Comparison of ENCODE assay signal across 8 cellular contexts in the genomic region with DNA sequence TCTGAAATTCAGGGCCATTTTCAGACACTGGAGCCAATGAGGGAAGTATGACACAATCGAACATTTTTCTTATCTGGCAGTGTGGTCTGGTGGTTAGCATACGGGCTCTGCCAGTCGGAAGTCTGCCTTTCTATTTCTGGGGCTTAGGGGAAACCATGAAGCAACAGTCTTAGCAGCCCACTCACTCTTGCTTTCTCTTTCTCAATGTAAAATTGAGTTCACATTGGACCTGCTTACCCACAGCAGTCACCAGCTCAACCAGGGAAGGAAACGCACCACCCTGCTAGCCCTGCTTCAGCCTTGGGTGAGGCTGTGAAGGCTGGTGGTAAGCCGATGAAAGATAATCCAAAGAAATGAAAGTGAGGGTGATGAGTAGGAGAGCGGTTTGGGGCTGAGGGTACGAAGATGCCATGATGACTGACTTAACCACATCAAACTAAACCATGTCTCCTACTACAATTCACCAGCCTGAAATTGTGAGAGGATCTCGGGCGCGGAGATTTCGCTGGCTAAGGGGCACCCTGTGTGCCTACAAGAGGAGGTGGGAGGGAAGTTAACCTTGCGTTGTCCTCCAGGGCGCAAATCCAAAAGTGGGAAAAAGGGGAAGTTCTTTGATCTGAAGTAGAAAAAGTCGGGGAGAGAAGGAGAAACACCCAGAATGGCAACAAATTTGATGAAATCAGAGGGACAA. TPM values are rescaled to one million over a fixed set of nuclear protein-coding genes. Genes with fewer than 3 reads are reported as not detected.
DNase-seq lines count a peak whose midpoint lies in the region; ATAC-seq and TF ChIP-seq lines count a peak whose summit lies in the region.

No MANE protein-coding gene starts in this region.

- H3K4me1 ChIP-seq in breast epithelium (peaks cover 0 to 1% of the 10 kb centered on the region in 2 donors), mammary epithelial cell (ENCODE audit: insufficient read depth, low read length) (peaks cover 21% of the 10 kb centered on the region), gastroesophageal sphincter (peaks cover 0 to 17% (median 3%) of the 10 kb centered on the region in 3 donors)

- H3K36me3 ChIP-seq in breast epithelium (no peaks in the 10 kb centered on the region), mammary epithelial cell (ENCODE audit: insufficient read depth, low read length) (no peaks in the 10 kb centered on the region), gastroesophageal sphincter (no peaks in the 10 kb centered on the region)

- no peak overlapping the region for H3K4me2 ChIP-seq in mammary epithelial cell (ENCODE audit: insufficient read depth, low read depth, low read length)

- H3K27ac Mint-ChIP-seq in activated CD4-positive, alpha-beta T cell treated with anti-CD3 and anti-CD28 coated beads, Interleukin-2, amount 10 ng/mL, durations not matched to agents 7 days and 5 days: peak overlapping the region; percentile 38

- no TSS peak for BruUV-seq in mammary epithelial cell (replicated peaks; lab: Mats Ljungman, UMichigan)

- ATAC-seq in HG03520 (IDR thresholded peaks at IDR 0.05; ENCODE audit: unreplicated experiment): peak; percentile 86
- peak; percentile 36 for ATAC-seq in gastroesophageal sphincter

- intact Hi-C loops in breast epithelium (cut with DNase I; ENCODE audit: low total_unique reads) (no loop called here), mammary epithelial cell (cut with micrococcal nuclease) (no loop called here)

- TF ChIP-seq EP300 in gastroesophageal sphincter (IDR thresholded peaks at IDR 0.05): no peak

- peaks cover 3% of the 10 kb centered on the region for H3K9me3 Mint-ChIP-seq in activated CD4-positive, alpha-beta T cell treated with anti-CD3 and anti-CD28 coated beads, Interleukin-2, amount 10 ng/mL, durations not matched to agents 7 days and 5 days

- peak overlapping the region in 2 of 3 donors; percentile 4 to 22 for H3K4me3 ChIP-seq in breast epithelium
- no peak overlapping the region for H3K4me3 ChIP-seq in mammary epithelial cell (replicated peaks in 1 of 3; ENCODE audit: insufficient read depth in 1 of 3, low read depth in 2 of 3, low read length in 3 of 3)
- H3K4me3 ChIP-seq in gastroesophageal sphincter: no peak overlapping the region

- dilution Hi-C loops in mammary epithelial cell (cut with HindIII; ENCODE audit: low sequenced_read_pairs): loop anchor here (5.0 kb wide), 1 partner anchor 93 kb away; no protein-coding TSS in a partner anchor

- peaks cover 73% of the 10 kb centered on the region for H3K27me3 Mint-ChIP-seq in activated CD4-positive, alpha-beta T cell treated with anti-CD3 and anti-CD28 coated beads, Interleukin-2, amount 10 ng/mL, durations not matched to agents 7 days and 5 days

- H3K9me3 ChIP-seq in breast epithelium (no peaks in the 10 kb centered on the region), mammary epithelial cell (replicated peaks; ENCODE audit: insufficient read depth, low read length) (no peaks in the 10 kb centered on the region), gastroesophageal sphincter (no peaks in the 10 kb centered on the region)

- peak overlapping the region; percentile 2 for H3K4me3 Mint-ChIP-seq in activated CD4-positive, alpha-beta T cell treated with anti-CD3 and anti-CD28 coated beads, Interleukin-2, amount 10 ng/mL, durations not matched to agents 7 days and 5 days

- peaks cover 31% of the 10 kb centered on the region for H3K4me1 Mint-ChIP-seq in activated CD4-positive, alpha-beta T cell treated with anti-CD3 and anti-CD28 coated beads, Interleukin-2, amount 10 ng/mL, durations not matched to agents 7 days and 5 days

- peaks cover 2% of the 10 kb centered on the region for H3K36me3 Mint-ChIP-seq in activated CD4-positive, alpha-beta T cell treated with anti-CD3 and anti-CD28 coated beads, Interleukin-2, amount 10 ng/mL, durations not matched to agents 7 days and 5 days (ENCODE audit: low read depth)

- H3K27ac ChIP-seq in breast epithelium: no peak overlapping the region
- H3K27ac ChIP-seq in mammary epithelial cell (ENCODE audit: insufficient read depth, low read depth, low read length): no peak overlapping the region
- peak overlapping the region in 1 of 4 donors; percentile 7 for H3K27ac ChIP-seq in gastroesophageal sphincter

- H2AFZ ChIP-seq in mammary epithelial cell (ENCODE audit: low read depth, low read length): no peak overlapping the region

- H3K9ac ChIP-seq in mammary epithelial cell (ENCODE audit: insufficient read depth, low read length): no peak overlapping the region

- DNase-seq in breast epithelium (ENCODE audit: low spot score in 2 of 2) (no peak), mammary epithelial cell (no peak), ureter (ENCODE audit: low spot score) (no peak), HuH-7 (ENCODE audit: low spot score) (no peak)
- peak; percentile 76 for DNase-seq in activated CD4-positive, alpha-beta T cell treated with anti-CD3 and anti-CD28 coated beads, Interleukin-2, amount 10 ng/mL, durations not matched to agents 7 days and 5 days
- DNase-seq in stimulated activated CD8-positive, alpha-beta memory T cell treated with anti-CD3 and anti-CD28 coated beads, Interleukin-2, amount 100 ng/mL, for 48 hours (ENCODE audit: low read depth in 2 of 2): peak; percentile 55 to 64

- H3K79me2 ChIP-seq in mammary epithelial cell (ENCODE audit: insufficient read depth, low read length): no peaks in the 10 kb centered on the region

- H3K27me3 ChIP-seq in breast epithelium (no peaks in the 10 kb centered on the region), mammary epithelial cell (ENCODE audit: insufficient read depth, low read length) (no peaks in the 10 kb centered on the region), gastroesophageal sphincter (no peaks in the 10 kb centered on the region)

- 91% methylated on average over 14 of the region's 14 CpGs for WGBS in mammary epithelial cell (ENCODE audit: low coverage, missing lambda C conversion rate)
- WGBS in gastroesophageal sphincter (ENCODE audit: low coverage in 1 of 2), 2 donors: 80 to 84% methylated on average over 9 to 13 of the region's 14 CpGs

- TF ChIP-seq POLR2A in breast epithelium (IDR thresholded peaks at IDR 0.05): no peak
- TF ChIP-seq POLR2A in gastroesophageal sphincter (IDR thresholded peaks at IDR 0.05): no peak

- in situ Hi-C loops in mammary epithelial cell (cut with MboI; ENCODE audit: low sequenced_read_pairs in 2 of 2): no loop called here

- H4K20me1 ChIP-seq in mammary epithelial cell (ENCODE audit: insufficient read depth, low read length): no peaks in the 10 kb centered on the region

- no peak for TF ChIP-seq CTCF in breast epithelium (IDR thresholded peaks at IDR 0.05)
- no peak for TF ChIP-seq CTCF in mammary epithelial cell (conservative IDR thresholded peaks at IDR 0.05 in 1 of 2, IDR thresholded peaks at IDR 0.05 in 1 of 2; ENCODE audit: extremely low read depth in 1 of 2, insufficient read depth in 1 of 2, low read depth in 1 of 2, low read length in 2 of 2)
- no peak for TF ChIP-seq CTCF in gastroesophageal sphincter (IDR thresholded peaks at IDR 0.05)

- CTCF ChIA-PET in mammary epithelial cell (lab: Charles Lee; ENCODE audit: low non-redundant PET): no interaction called here
- CTCF ChIA-PET in activated CD4-positive, alpha-beta T cell treated with anti-CD3 and anti-CD28 coated beads, Interleukin-2, amount 10 ng/mL, durations not matched to agents 7 days and 5 days (lab: Charles Lee): interaction anchor here (0.6 kb wide), 1 partner anchor 144 kb away, joined by 3 read pairs; no protein-coding TSS in a partner anchor

- POLR2A ChIA-PET in activated CD4-positive, alpha-beta T cell treated with anti-CD3 and anti-CD28 coated beads, Interleukin-2, amount 10 ng/mL, durations not matched to agents 7 days and 5 days (lab: Charles Lee): no interaction called here

RNA-seq across cellular contexts. Expression of a gene that starts 2.0 kb away (rescaled TPM):
- total RNA-seq in breast epithelium (10 to 100 TPM; 19.5 to 21.9 (median 20.0) TPM), mammary epithelial cell (1 to 10 TPM in 1 of 2 donors, under 1 TPM in 1; 0.50 to 1.8 TPM), gastroesophageal sphincter (10 to 100 TPM in 2 of 4 donors, 1 to 10 TPM in 2; 7.0 to 24.2 (median 14.8) TPM), ureter (14.0 TPM)
- 0.67 TPM for polyA plus RNA-seq in mammary epithelial cell
- not detected for polyA minus RNA-seq in mammary epithelial cell
- total RNA-seq in activated CD4-positive, alpha-beta T cell treated with anti-CD3 and anti-CD28 coated beads, Interleukin-2, amount 10 ng/mL, durations not matched to agents 7 days and 5 days: not detected

Comparison
In these comparisons a context has a peak if more than half of its experiments do, and no peak if none do; other contexts are left out.
1. H3K4me3 ChIP-seq: peak in breast epithelium (2 of 3); none in mammary epithelial cell (0 of 3) and gastroesophageal sphincter (0 of 2).
2. DNase-seq: peak in activated CD4-positive, alpha-beta T cell treated with anti-CD3 and anti-CD28 coated beads, Interleukin-2, amount 10 ng/mL, durations not matched to agents 7 days and 5 days (single experiment) and stimulated activated CD8-positive, alpha-beta memory T cell treated with anti-CD3 and anti-CD28 coated beads, Interleukin-2, amount 100 ng/mL, for 48 hours (2 of 2); none in breast epithelium (0 of 2), mammary epithelial cell (single experiment), ureter (single experiment) and HuH-7 (single experiment).